20 cellular contexts compared by ENCODE assay signal in genomic region chr3:69193749-69194148, GRCh38.
DNase-seq lines count a peak whose midpoint lies in the region; ATAC-seq and TF ChIP-seq lines count a peak whose summit lies in the region.
"Had no signal": no experiment of that assay in that cellular context is flagged by ENCODE, and none has a peak within 500 bp of the region (broad histone marks: within the 10 kb centered on the region; RNA-seq: fewer than 3 reads in every experiment).

No MANE protein-coding gene starts in this region.

- peaks cover 36% of the 10 kb centered on the region for H3K4me1 Mint-ChIP-seq in activated CD8-positive, alpha-beta T cell treated with anti-CD3 and anti-CD28 coated beads, Interleukin-2, amount 10 ng/mL, durations not matched to agents 7 days and 5 days (ENCODE audit: low read depth)
- peaks cover 32% of the 10 kb centered on the region for H3K4me1 Mint-ChIP-seq in activated CD8-positive, alpha-beta T cell treated with anti-CD3 and anti-CD28 coated beads for 36 hours (ENCODE audit: low read depth)
- peaks cover 13 to 35% (median 35%) of the 10 kb centered on the region in 3 donors for H3K4me1 Mint-ChIP-seq in CD8-positive, alpha-beta memory T cell
- peaks cover 26% of the 10 kb centered on the region for H3K4me1 Mint-ChIP-seq in central memory CD8-positive, alpha-beta T cell
- H3K4me1 Mint-ChIP-seq: CD14-positive monocyte had no signal

- ATAC-seq in activated CD8-positive, alpha-beta T cell treated with anti-CD3 and anti-CD28 coated beads, Interleukin-2, amount 10 ng/mL, durations not matched to agents 7 days and 5 days, result no peak
- no peak for ATAC-seq in activated CD8-positive, alpha-beta T cell treated with anti-CD3 and anti-CD28 coated beads for 36 hours
- no peak for ATAC-seq in central memory CD8-positive, alpha-beta T cell (replicated peaks; ENCODE audit: extremely low read depth, poor library complexity, severe bottlenecking)
- ATAC-seq in mucosa of descending colon, result peak; percentile 60
- no peak for ATAC-seq in PC-3

- no peaks in the 10 kb centered on the region for H3K9me3 ChIP-seq in CD8-positive, alpha-beta memory T cell (ENCODE audit: low read length)
- H3K9me3 ChIP-seq in mucosa of descending colon (no peaks in the 10 kb centered on the region), MG63 (no peaks in the 10 kb centered on the region), PC-3 (ENCODE audit: low read length) (no peaks in the 10 kb centered on the region)

- H3K9me3 Mint-ChIP-seq in activated CD8-positive, alpha-beta T cell treated with anti-CD3 and anti-CD28 coated beads, Interleukin-2, amount 10 ng/mL, durations not matched to agents 7 days and 5 days (ENCODE audit: insufficient read depth), result no peaks in the 10 kb centered on the region
- no peaks in the 10 kb centered on the region for H3K9me3 Mint-ChIP-seq in activated CD8-positive, alpha-beta T cell treated with anti-CD3 and anti-CD28 coated beads for 36 hours
- no peaks in the 10 kb centered on the region for H3K9me3 Mint-ChIP-seq in CD8-positive, alpha-beta memory T cell
- no peaks in the 10 kb centered on the region for H3K9me3 Mint-ChIP-seq in central memory CD8-positive, alpha-beta T cell

- DNase-seq in activated CD8-positive, alpha-beta T cell treated with anti-CD3 and anti-CD28 coated beads, Interleukin-2, amount 10 ng/mL, durations not matched to agents 7 days and 5 days, result no peak
- no peak for DNase-seq in activated CD8-positive, alpha-beta T cell treated with anti-CD3 and anti-CD28 coated beads for 36 hours
- DNase-seq in CD8-positive, alpha-beta memory T cell, result no peak
- DNase-seq in central memory CD8-positive, alpha-beta T cell (ENCODE audit: low spot score in 2 of 2), result no peak
- DNase-seq in mucosa of descending colon (no peak), activated gamma-delta T cell treated with Interleukin-2 at 50 U/mL for 16 hours (no peak), MG63 (no peak), PC-3 (no peak)
- DNase-seq: 8988T, COR-L47, DMS79, Karpas-422, NCI-H1694, NCI-H2081, NCI-H2171, NCI-H446 treated with DMSO at 0.1 percent for 48 hours, NCI-H526 treated with DMSO at 0.1 percent for 48 hours, Right ventricle myocardium superior had no signal

- no peaks in the 10 kb centered on the region for H3F3A ChIP-seq in PC-3 (ENCODE audit: low read length, unreplicated experiment)

- POLR2A ChIA-PET in activated CD8-positive, alpha-beta T cell treated with anti-CD3 and anti-CD28 coated beads, Interleukin-2, amount 10 ng/mL, durations not matched to agents 7 days and 5 days (lab: Charles Lee), result no interaction called here
- POLR2A ChIA-PET in activated CD8-positive, alpha-beta T cell treated with anti-CD3 and anti-CD28 coated beads for 36 hours (lab: Charles Lee), result interaction anchor here (0.9 to 2.2 kb wide), 5 partner anchors 9 to 112 kb away, joined by 3 to 6 read pairs (median 4); no protein-coding TSS in a partner anchor
- POLR2A ChIA-PET in CD8-positive, alpha-beta memory T cell (lab: Charles Lee), result no interaction called here
- POLR2A ChIA-PET in PC-3 (lab: Charles Lee; ENCODE audit: unreplicated experiment), result no interaction called here

- no peak overlapping the region for H3K4me3 Mint-ChIP-seq in activated CD8-positive, alpha-beta T cell treated with anti-CD3 and anti-CD28 coated beads, Interleukin-2, amount 10 ng/mL, durations not matched to agents 7 days and 5 days
- no peak overlapping the region for H3K4me3 Mint-ChIP-seq in activated CD8-positive, alpha-beta T cell treated with anti-CD3 and anti-CD28 coated beads for 36 hours
- H3K4me3 Mint-ChIP-seq in CD8-positive, alpha-beta memory T cell, result peak overlapping the region in 6 of 7 donors; percentile 14 to 71 (median 38)
- H3K4me3 Mint-ChIP-seq in central memory CD8-positive, alpha-beta T cell, result peak overlapping the region; percentile 65
- H3K4me3 Mint-ChIP-seq: B cell, CD14-positive monocyte had no signal

- H3K4me3 ChIP-seq in CD8-positive, alpha-beta memory T cell (ENCODE audit: low read length), result no peak overlapping the region
- H3K4me3 ChIP-seq in mucosa of descending colon (no peak overlapping the region), MG63 (no peak overlapping the region), PC-3 (ENCODE audit: low read length) (no peak overlapping the region)

- no peaks in the 10 kb centered on the region for H3K79me2 ChIP-seq in PC-3 (ENCODE audit: low read length)

- H3K4me2 ChIP-seq in PC-3 (ENCODE audit: low read length), result no peak overlapping the region

- H3K36me3 ChIP-seq in CD8-positive, alpha-beta memory T cell (ENCODE audit: insufficient read depth, low read length), result no peaks in the 10 kb centered on the region
- no peaks in the 10 kb centered on the region for H3K36me3 ChIP-seq in mucosa of descending colon (ENCODE audit: low read depth)
- no peaks in the 10 kb centered on the region for H3K36me3 ChIP-seq in MG63
- H3K36me3 ChIP-seq in PC-3 (ENCODE audit: low read depth, low read length), result no peaks in the 10 kb centered on the region

- H3K27me3 Mint-ChIP-seq in activated CD8-positive, alpha-beta T cell treated with anti-CD3 and anti-CD28 coated beads, Interleukin-2, amount 10 ng/mL, durations not matched to agents 7 days and 5 days (ENCODE audit: low read depth), result no peaks in the 10 kb centered on the region
- H3K27me3 Mint-ChIP-seq in activated CD8-positive, alpha-beta T cell treated with anti-CD3 and anti-CD28 coated beads for 36 hours, result no peaks in the 10 kb centered on the region
- H3K27me3 Mint-ChIP-seq in CD8-positive, alpha-beta memory T cell, result peaks cover 0 to 1% of the 10 kb centered on the region in 2 donors
- no peaks in the 10 kb centered on the region for H3K27me3 Mint-ChIP-seq in central memory CD8-positive, alpha-beta T cell

- CTCF ChIA-PET in activated CD8-positive, alpha-beta T cell treated with anti-CD3 and anti-CD28 coated beads, Interleukin-2, amount 10 ng/mL, durations not matched to agents 7 days and 5 days (lab: Charles Lee), result interaction anchor here (0.6 to 4.1 kb wide), 5 partner anchors 17 to 113 kb away, joined by 3 to 20 read pairs (median 5); no protein-coding TSS in a partner anchor
- CTCF ChIA-PET in activated CD8-positive, alpha-beta T cell treated with anti-CD3 and anti-CD28 coated beads for 36 hours (lab: Charles Lee), result interaction anchor here (1.3 to 7.1 kb wide), 3 partner anchors 32 to 116 kb away, joined by 3 to 60 read pairs (median 24); no protein-coding TSS in a partner anchor
- CTCF ChIA-PET in CD8-positive, alpha-beta memory T cell (lab: Charles Lee), result interaction anchor here (1.1 kb wide), 1 partner anchor 113 kb away, joined by 3 read pairs; no protein-coding TSS in a partner anchor
- CTCF ChIA-PET in PC-3 (lab: Charles Lee), result no interaction called here

- peaks cover 16% of the 10 kb centered on the region for H3K4me1 ChIP-seq in CD8-positive, alpha-beta memory T cell (ENCODE audit: insufficient read depth, low read length)
- H3K4me1 ChIP-seq in mucosa of descending colon (ENCODE audit: low read depth) (peaks cover 3% of the 10 kb centered on the region), PC-3 (ENCODE audit: insufficient read depth, low read length) (no peaks in the 10 kb centered on the region)

- H3K27ac ChIP-seq in CD8-positive, alpha-beta memory T cell (ENCODE audit: low read depth, low read length), result no peak overlapping the region
- H3K27ac ChIP-seq in PC-3 (ENCODE audit: low read length), result no peak overlapping the region

- intact Hi-C loops in activated CD8-positive, alpha-beta T cell treated with anti-CD3 and anti-CD28 coated beads for 36 hours (cut with micrococcal nuclease), result no loop called here
- intact Hi-C loops in mucosa of descending colon (cut with DNase I, micrococcal nuclease), result no loop called here
- intact Hi-C loops in PC-3 (cut with micrococcal nuclease), result no loop called here

- no peak for TF ChIP-seq CTCF in activated CD8-positive, alpha-beta T cell treated with anti-CD3 and anti-CD28 coated beads for 36 hours (IDR thresholded peaks at IDR 0.05)
- no peak for TF ChIP-seq CTCF in mucosa of descending colon (IDR thresholded peaks at IDR 0.05)
- TF ChIP-seq CTCF in PC-3 (conservative IDR thresholded peaks at IDR 0.05; ENCODE audit: low read depth, low read length), result no peak

- no peak overlapping the region for H3K9ac ChIP-seq in PC-3 (ENCODE audit: low read length)

- H3K27me3 ChIP-seq in CD8-positive, alpha-beta memory T cell (ENCODE audit: insufficient read depth, low read length, poor library complexity, severe bottlenecking), result no peaks in the 10 kb centered on the region
- H3K27me3 ChIP-seq in MG63 (no peaks in the 10 kb centered on the region), PC-3 (ENCODE audit: low read length) (no peaks in the 10 kb centered on the region)

- no peak overlapping the region for H2AFZ ChIP-seq in PC-3 (ENCODE audit: low read length)

- no TSS peak for BruUV-seq in PC-3 (replicated peaks; lab: Mats Ljungman, UMichigan)

- peak overlapping the region; percentile 11 for H3K27ac Mint-ChIP-seq in activated CD8-positive, alpha-beta T cell treated with anti-CD3 and anti-CD28 coated beads, Interleukin-2, amount 10 ng/mL, durations not matched to agents 7 days and 5 days
- H3K27ac Mint-ChIP-seq in activated CD8-positive, alpha-beta T cell treated with anti-CD3 and anti-CD28 coated beads for 36 hours, result no peak overlapping the region
- H3K27ac Mint-ChIP-seq in CD8-positive, alpha-beta memory T cell, result peak overlapping the region in 3 of 8 donors; percentile 7 to 68 (median 58)
- H3K27ac Mint-ChIP-seq in central memory CD8-positive, alpha-beta T cell (ENCODE audit: low read depth), result peak overlapping the region; percentile 41
- H3K27ac Mint-ChIP-seq: B cell, CD14-positive monocyte had no signal

- no peaks in the 10 kb centered on the region for H3K9me2 ChIP-seq in PC-3 (replicated peaks; ENCODE audit: low read length)

- peaks cover 72% of the 10 kb centered on the region for H3K36me3 Mint-ChIP-seq in activated CD8-positive, alpha-beta T cell treated with anti-CD3 and anti-CD28 coated beads, Interleukin-2, amount 10 ng/mL, durations not matched to agents 7 days and 5 days (ENCODE audit: low read depth)
- peaks cover 52% of the 10 kb centered on the region for H3K36me3 Mint-ChIP-seq in activated CD8-positive, alpha-beta T cell treated with anti-CD3 and anti-CD28 coated beads for 36 hours (ENCODE audit: low read depth)
- peaks cover 8 to 25% (median 8%) of the 10 kb centered on the region in 3 donors for H3K36me3 Mint-ChIP-seq in CD8-positive, alpha-beta memory T cell
- H3K36me3 Mint-ChIP-seq in central memory CD8-positive, alpha-beta T cell (ENCODE audit: insufficient read depth), result peaks cover 11% of the 10 kb centered on the region

- no peaks in the 10 kb centered on the region for H4K20me1 ChIP-seq in PC-3 (ENCODE audit: low read length)

Comparison
In these comparisons a context has a peak if more than half of its experiments do, and no peak if none do; other contexts are left out.
1. H3K4me3 Mint-ChIP-seq: peak in CD8-positive, alpha-beta memory T cell (6 of 7) and central memory CD8-positive, alpha-beta T cell (single experiment); none in activated CD8-positive, alpha-beta T cell treated with anti-CD3 and anti-CD28 coated beads, Interleukin-2, amount 10 ng/mL, durations not matched to agents 7 days and 5 days (single experiment) and activated CD8-positive, alpha-beta T cell treated with anti-CD3 and anti-CD28 coated beads for 36 hours (single experiment).